In the genomic region with DNA sequence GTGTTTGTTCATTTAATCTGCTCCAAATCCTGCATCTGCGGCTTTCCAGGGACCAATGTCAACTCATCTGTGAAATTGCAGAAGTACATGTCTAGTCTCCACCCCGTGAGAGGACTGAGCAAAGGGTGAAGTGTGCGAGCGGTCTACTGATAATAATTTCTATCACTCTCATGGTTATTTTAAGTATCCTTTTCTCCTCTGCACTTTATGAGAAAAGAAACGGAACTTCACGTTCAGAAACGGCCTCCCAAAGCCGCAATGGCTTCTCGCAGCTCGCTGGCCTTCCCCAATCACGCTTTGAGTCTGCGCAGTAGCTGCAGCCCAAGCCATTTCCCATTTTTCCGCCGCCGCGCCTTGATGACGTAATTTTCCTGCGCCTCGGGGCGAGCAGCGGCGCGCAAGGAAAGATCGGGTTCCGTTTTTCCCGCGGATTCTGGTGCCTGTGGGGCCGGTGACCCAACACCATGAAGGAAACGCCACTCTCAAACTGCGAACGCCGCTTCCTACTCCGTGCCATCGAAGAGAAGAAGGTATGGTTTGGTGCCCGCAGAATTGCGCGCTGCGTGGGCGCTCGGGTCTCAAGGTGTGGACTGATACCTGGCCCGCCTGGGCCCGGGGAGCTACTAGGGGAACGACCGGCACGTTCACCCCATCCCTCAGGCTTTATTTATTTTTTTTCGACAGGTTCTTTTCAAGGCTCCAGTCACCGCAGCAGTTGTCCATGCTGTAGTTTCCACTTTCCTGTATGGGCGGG, we compare ENCODE assay signal across 1 cellular context.
TF ChIP-seq lines count a peak whose summit lies in the region.

A gene with protein sequence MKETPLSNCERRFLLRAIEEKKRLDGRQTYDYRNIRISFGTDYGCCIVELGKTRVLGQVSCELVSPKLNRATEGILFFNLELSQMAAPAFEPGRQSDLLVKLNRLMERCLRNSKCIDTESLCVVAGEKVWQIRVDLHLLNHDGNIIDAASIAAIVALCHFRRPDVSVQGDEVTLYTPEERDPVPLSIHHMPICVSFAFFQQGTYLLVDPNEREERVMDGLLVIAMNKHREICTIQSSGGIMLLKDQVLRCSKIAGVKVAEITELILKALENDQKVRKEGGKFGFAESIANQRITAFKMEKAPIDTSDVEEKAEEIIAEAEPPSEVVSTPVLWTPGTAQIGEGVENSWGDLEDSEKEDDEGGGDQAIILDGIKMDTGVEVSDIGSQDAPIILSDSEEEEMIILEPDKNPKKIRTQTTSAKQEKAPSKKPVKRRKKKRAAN (plus strand): TSS at position 363 of the 754 bp plus-strand sequence. CDS start 102 bp downstream, at position 465.

TF ChIP-seq in HepG2, 621 proteins besides CTCF, POLR2A, EP300 and RAD21 (continued from another document and continues in another):
- TF ChIP-seq, protein P1, sequence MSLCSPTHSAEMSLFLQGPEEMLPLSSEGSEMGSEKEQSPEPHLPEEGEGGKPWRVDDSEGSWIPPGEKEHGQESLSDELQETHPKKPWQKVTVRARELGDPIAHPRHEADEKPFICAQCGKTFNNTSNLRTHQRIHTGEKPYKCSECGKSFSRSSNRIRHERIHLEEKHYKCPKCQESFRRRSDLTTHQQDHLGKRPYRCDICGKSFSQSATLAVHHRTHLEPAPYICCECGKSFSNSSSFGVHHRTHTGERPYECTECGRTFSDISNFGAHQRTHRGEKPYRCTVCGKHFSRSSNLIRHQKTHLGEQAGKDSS (CRISPR knock-in tag; IDR thresholded peaks at IDR 0.05; ENCODE audit: borderline replicate concordance, low read depth), result peak; percentile 64; the same call in 1 of the 2 replicates
- TF ChIP-seq SMAD3 (CRISPR knock-in tag; IDR thresholded peaks at IDR 0.05) (peak; percentile 34; the same call in 1 of the 2 replicates), HHEX (CRISPR knock-in tag; IDR thresholded peaks at IDR 0.05) (no peak), ZMAT3 (CRISPR knock-in tag; conservative IDR thresholded peaks at IDR 0.05) (no peak; the same call in 1 of the 2 replicates), ZSCAN25 (CRISPR knock-in tag; IDR thresholded peaks at IDR 0.05) (no peak), ZZZ3 (CRISPR knock-in tag; IDR thresholded peaks at IDR 0.05; ENCODE audit: borderline replicate concordance) (peak; percentile 81; the same call in 1 of the 2 replicates), ZNF33B (CRISPR knock-in tag; IDR thresholded peaks at IDR 0.05) (peak; percentile 27; the same call in 1 of the 2 replicates), RAD51 (IDR thresholded peaks at IDR 0.05; ENCODE audit: borderline replicate concordance) (no peak), SP2 (CRISPR knock-in tag; IDR thresholded peaks at IDR 0.05) (no peak), ZNF530 (CRISPR knock-in tag; IDR thresholded peaks at IDR 0.05; ENCODE audit: low read depth) (no peak), ZSCAN30 (CRISPR knock-in tag; IDR thresholded peaks at IDR 0.05) (no peak), MAZ (IDR thresholded peaks at IDR 0.05; ENCODE audit: borderline replicate concordance, low read depth, low read length) (no peak), MAZ (CRISPR knock-in tag; IDR thresholded peaks at IDR 0.05; ENCODE audit: low read depth) (peak; percentile 30; the same call in 1 of the 2 replicates), TMF1 (CRISPR knock-in tag; IDR thresholded peaks at IDR 0.05; ENCODE audit: low read depth) (no peak; the same call in 1 of the 2 replicates), ZNF230 (CRISPR knock-in tag; IDR thresholded peaks at IDR 0.05) (peak; percentile 54; the same call in 1 of the 2 replicates), ZBTB7A (CRISPR knock-in tag; IDR thresholded peaks at IDR 0.05) (no peak), SOX5 (CRISPR knock-in tag; IDR thresholded peaks at IDR 0.05; ENCODE audit: borderline replicate concordance) (no peak; the same call in 1 of the 2 replicates), ZFP82 (CRISPR knock-in tag; IDR thresholded peaks at IDR 0.05; ENCODE audit: borderline replicate concordance) (no peak; the same call in 1 of the 2 replicates), GATAD2A (CRISPR knock-in tag; IDR thresholded peaks at IDR 0.05) (no peak), JARID2 (CRISPR knock-in tag; IDR thresholded peaks at IDR 0.05; ENCODE audit: insufficient replicate concordance) (no peak), MTA1 (CRISPR knock-in tag; IDR thresholded peaks at IDR 0.05; ENCODE audit: borderline replicate concordance) (peak; percentile 29; the same call in 1 of the 2 replicates), JDP2 (CRISPR knock-in tag; IDR thresholded peaks at IDR 0.05; ENCODE audit: borderline replicate concordance) (no peak), PAX8 (CRISPR knock-in tag; IDR thresholded peaks at IDR 0.05; ENCODE audit: borderline replicate concordance) (no peak), REPIN1 (CRISPR knock-in tag; IDR thresholded peaks at IDR 0.05; ENCODE audit: borderline replicate concordance, low read depth) (peak; percentile 77; the same call in 1 of the 2 replicates), ZNF674 (CRISPR knock-in tag; IDR thresholded peaks at IDR 0.05; ENCODE audit: low read depth) (0 out of 2 replicates have a peak, but pooled peaks have one; percentile 68), TAF15 (IDR thresholded peaks at IDR 0.05; ENCODE audit: low read depth, low read length, poor library complexity, severe bottlenecking) (no peak), ZNF547 (CRISPR knock-in tag; IDR thresholded peaks at IDR 0.05) (peak; percentile 88), ATF7-NPFF (CRISPR knock-in tag; IDR thresholded peaks at IDR 0.05; ENCODE audit: low read depth) (peak; percentile 76), HNRNPUL1 (IDR thresholded peaks at IDR 0.05; ENCODE audit: low read depth, low read length) (no peak), ZNF12 (CRISPR knock-in tag; IDR thresholded peaks at IDR 0.05) (0 out of 2 replicates have a peak, but pooled peaks have one; percentile 11), ZNF660 (CRISPR knock-in tag; IDR thresholded peaks at IDR 0.05; ENCODE audit: borderline replicate concordance, low read depth) (no peak), ZNF564 (CRISPR knock-in tag; IDR thresholded peaks at IDR 0.05) (no peak)
- TF ChIP-seq, protein P2, sequence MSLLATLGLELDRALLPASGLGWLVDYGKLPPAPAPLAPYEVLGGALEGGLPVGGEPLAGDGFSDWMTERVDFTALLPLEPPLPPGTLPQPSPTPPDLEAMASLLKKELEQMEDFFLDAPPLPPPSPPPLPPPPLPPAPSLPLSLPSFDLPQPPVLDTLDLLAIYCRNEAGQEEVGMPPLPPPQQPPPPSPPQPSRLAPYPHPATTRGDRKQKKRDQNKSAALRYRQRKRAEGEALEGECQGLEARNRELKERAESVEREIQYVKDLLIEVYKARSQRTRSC (CRISPR knock-in tag; IDR thresholded peaks at IDR 0.05; ENCODE audit: low read depth), result no peak
- TF ChIP-seq, protein P3, sequence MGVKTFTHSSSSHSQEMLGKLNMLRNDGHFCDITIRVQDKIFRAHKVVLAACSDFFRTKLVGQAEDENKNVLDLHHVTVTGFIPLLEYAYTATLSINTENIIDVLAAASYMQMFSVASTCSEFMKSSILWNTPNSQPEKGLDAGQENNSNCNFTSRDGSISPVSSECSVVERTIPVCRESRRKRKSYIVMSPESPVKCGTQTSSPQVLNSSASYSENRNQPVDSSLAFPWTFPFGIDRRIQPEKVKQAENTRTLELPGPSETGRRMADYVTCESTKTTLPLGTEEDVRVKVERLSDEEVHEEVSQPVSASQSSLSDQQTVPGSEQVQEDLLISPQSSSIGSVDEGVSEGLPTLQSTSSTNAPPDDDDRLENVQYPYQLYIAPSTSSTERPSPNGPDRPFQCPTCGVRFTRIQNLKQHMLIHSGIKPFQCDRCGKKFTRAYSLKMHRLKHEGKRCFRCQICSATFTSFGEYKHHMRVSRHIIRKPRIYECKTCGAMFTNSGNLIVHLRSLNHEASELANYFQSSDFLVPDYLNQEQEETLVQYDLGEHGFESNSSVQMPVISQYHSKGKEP (CRISPR knock-in tag; IDR thresholded peaks at IDR 0.05), result no peak
- TF ChIP-seq, protein P4, sequence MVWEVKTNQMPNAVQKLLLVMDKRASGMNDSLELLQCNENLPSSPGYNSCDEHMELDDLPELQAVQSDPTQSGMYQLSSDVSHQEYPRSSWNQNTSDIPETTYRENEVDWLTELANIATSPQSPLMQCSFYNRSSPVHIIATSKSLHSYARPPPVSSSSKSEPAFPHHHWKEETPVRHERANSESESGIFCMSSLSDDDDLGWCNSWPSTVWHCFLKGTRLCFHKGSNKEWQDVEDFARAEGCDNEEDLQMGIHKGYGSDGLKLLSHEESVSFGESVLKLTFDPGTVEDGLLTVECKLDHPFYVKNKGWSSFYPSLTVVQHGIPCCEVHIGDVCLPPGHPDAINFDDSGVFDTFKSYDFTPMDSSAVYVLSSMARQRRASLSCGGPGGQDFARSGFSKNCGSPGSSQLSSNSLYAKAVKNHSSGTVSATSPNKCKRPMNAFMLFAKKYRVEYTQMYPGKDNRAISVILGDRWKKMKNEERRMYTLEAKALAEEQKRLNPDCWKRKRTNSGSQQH (CRISPR knock-in tag; IDR thresholded peaks at IDR 0.05; ENCODE audit: low read depth), result no peak
- TF ChIP-seq, protein P5, sequence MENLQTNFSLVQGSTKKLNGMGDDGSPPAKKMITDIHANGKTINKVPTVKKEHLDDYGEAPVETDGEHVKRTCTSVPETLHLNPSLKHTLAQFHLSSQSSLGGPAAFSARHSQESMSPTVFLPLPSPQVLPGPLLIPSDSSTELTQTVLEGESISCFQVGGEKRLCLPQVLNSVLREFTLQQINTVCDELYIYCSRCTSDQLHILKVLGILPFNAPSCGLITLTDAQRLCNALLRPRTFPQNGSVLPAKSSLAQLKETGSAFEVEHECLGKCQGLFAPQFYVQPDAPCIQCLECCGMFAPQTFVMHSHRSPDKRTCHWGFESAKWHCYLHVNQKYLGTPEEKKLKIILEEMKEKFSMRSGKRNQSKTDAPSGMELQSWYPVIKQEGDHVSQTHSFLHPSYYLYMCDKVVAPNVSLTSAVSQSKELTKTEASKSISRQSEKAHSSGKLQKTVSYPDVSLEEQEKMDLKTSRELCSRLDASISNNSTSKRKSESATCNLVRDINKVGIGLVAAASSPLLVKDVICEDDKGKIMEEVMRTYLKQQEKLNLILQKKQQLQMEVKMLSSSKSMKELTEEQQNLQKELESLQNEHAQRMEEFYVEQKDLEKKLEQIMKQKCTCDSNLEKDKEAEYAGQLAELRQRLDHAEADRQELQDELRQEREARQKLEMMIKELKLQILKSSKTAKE (CRISPR knock-in tag; IDR thresholded peaks at IDR 0.05; ENCODE audit: borderline replicate concordance), result peak; percentile 44; the same call in 1 of the 2 replicates
- TF ChIP-seq, protein P6, sequence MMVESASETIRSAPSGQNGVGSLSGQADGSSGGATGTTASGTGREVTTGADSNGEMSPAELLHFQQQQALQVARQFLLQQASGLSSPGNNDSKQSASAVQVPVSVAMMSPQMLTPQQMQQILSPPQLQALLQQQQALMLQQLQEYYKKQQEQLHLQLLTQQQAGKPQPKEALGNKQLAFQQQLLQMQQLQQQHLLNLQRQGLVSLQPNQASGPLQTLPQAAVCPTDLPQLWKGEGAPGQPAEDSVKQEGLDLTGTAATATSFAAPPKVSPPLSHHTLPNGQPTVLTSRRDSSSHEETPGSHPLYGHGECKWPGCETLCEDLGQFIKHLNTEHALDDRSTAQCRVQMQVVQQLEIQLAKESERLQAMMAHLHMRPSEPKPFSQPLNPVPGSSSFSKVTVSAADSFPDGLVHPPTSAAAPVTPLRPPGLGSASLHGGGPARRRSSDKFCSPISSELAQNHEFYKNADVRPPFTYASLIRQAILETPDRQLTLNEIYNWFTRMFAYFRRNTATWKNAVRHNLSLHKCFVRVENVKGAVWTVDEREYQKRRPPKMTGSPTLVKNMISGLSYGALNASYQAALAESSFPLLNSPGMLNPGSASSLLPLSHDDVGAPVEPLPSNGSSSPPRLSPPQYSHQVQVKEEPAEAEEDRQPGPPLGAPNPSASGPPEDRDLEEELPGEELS (CRISPR knock-in tag; IDR thresholded peaks at IDR 0.05), result peak; percentile 41
- TF ChIP-seq, protein P7, sequence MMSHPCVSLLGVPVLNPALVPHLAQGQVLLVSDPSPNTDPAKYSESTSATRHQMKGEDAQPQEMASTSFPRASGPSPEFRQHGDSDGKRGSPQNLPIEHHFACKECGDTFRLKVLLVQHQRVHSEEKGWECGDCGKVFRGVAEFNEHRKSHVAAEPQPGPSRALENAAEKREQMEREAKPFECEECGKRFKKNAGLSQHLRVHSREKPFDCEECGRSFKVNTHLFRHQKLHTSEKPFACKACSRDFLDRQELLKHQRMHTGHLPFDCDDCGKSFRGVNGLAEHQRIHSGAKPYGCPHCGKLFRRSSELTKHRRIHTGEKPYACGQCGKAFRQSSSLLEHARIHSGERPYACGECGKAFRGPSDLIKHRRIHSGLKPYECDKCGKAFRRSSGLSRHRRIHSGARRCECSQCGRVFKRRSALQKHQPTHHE (CRISPR knock-in tag; IDR thresholded peaks at IDR 0.05; ENCODE audit: borderline replicate concordance), result no peak
- TF ChIP-seq, protein P8, sequence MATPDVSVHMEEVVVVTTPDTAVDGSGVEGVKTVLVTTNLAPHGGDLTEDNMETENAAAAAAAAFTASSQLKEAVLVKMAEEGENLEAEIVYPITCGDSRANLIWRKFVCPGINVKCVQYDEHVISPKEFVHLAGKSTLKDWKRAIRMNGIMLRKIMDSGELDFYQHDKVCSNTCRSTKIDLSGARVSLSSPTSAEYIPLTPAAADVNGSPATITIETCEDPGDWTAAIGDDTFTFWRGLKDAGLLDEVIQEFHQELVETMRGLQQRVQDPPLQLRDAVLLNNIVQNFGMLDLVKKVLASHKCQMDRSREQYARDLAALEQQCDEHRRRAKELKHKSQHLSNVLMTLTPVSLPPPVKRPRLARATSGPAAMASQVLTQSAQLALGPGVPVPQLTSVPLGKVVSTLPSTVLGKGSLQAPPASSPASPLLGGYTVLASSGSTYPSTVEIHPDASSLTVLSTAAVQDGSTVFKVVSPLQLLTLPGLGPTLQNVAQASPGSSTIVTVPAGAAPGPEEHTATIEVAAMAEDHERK (CRISPR knock-in tag; IDR thresholded peaks at IDR 0.05; ENCODE audit: low read depth), result no peak
- TF ChIP-seq, protein P9, sequence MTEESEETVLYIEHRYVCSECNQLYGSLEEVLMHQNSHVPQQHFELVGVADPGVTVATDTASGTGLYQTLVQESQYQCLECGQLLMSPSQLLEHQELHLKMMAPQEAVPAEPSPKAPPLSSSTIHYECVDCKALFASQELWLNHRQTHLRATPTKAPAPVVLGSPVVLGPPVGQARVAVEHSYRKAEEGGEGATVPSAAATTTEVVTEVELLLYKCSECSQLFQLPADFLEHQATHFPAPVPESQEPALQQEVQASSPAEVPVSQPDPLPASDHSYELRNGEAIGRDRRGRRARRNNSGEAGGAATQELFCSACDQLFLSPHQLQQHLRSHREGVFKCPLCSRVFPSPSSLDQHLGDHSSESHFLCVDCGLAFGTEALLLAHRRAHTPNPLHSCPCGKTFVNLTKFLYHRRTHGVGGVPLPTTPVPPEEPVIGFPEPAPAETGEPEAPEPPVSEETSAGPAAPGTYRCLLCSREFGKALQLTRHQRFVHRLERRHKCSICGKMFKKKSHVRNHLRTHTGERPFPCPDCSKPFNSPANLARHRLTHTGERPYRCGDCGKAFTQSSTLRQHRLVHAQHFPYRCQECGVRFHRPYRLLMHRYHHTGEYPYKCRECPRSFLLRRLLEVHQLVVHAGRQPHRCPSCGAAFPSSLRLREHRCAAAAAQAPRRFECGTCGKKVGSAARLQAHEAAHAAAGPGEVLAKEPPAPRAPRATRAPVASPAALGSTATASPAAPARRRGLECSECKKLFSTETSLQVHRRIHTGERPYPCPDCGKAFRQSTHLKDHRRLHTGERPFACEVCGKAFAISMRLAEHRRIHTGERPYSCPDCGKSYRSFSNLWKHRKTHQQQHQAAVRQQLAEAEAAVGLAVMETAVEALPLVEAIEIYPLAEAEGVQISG (CRISPR knock-in tag; IDR thresholded peaks at IDR 0.05), result peak; percentile 88
